Comparison of ENCODE assay signal across 1 cellular context in genomic region chr11:102289510-102290078, GRCh38.
TF ChIP-seq lines count a peak whose summit lies in the region.

No MANE protein-coding gene starts in this region.

TF ChIP-seq in SK-N-SH treated with all-trans-retinoic acid at 6 μM for 48 hours, 23 proteins besides CTCF, POLR2A, EP300 and RAD21 (continued from another document):
- TF ChIP-seq, protein P1, sequence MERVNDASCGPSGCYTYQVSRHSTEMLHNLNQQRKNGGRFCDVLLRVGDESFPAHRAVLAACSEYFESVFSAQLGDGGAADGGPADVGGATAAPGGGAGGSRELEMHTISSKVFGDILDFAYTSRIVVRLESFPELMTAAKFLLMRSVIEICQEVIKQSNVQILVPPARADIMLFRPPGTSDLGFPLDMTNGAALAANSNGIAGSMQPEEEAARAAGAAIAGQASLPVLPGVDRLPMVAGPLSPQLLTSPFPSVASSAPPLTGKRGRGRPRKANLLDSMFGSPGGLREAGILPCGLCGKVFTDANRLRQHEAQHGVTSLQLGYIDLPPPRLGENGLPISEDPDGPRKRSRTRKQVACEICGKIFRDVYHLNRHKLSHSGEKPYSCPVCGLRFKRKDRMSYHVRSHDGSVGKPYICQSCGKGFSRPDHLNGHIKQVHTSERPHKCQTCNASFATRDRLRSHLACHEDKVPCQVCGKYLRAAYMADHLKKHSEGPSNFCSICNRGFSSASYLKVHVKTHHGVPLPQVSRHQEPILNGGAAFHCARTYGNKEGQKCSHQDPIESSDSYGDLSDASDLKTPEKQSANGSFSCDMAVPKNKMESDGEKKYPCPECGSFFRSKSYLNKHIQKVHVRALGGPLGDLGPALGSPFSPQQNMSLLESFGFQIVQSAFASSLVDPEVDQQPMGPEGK (CRISPR knock-in tag; IDR thresholded peaks at IDR 0.05; ENCODE audit: borderline replicate concordance) = no peak
- TF ChIP-seq TOX (CRISPR knock-in tag; IDR thresholded peaks at IDR 0.05; ENCODE audit: borderline replicate concordance) (no peak), PPARA (CRISPR knock-in tag; IDR thresholded peaks at IDR 0.05; ENCODE audit: borderline replicate concordance) (no peak), ZNF565 (CRISPR knock-in tag; conservative IDR thresholded peaks at IDR 0.05; ENCODE audit: low read depth) (no peak), CSRNP3 (CRISPR knock-in tag; IDR thresholded peaks at IDR 0.05) (no peak), ZNF70 (CRISPR knock-in tag; IDR thresholded peaks at IDR 0.05) (no peak), ZNF8 (CRISPR knock-in tag; IDR thresholded peaks at IDR 0.05) (no peak), ISL1 (CRISPR knock-in tag; IDR thresholded peaks at IDR 0.05) (no peak), ZFP3 (CRISPR knock-in tag; IDR thresholded peaks at IDR 0.05) (no peak), TSHZ2 (CRISPR knock-in tag; IDR thresholded peaks at IDR 0.05) (no peak)
